In the genomic region with DNA sequence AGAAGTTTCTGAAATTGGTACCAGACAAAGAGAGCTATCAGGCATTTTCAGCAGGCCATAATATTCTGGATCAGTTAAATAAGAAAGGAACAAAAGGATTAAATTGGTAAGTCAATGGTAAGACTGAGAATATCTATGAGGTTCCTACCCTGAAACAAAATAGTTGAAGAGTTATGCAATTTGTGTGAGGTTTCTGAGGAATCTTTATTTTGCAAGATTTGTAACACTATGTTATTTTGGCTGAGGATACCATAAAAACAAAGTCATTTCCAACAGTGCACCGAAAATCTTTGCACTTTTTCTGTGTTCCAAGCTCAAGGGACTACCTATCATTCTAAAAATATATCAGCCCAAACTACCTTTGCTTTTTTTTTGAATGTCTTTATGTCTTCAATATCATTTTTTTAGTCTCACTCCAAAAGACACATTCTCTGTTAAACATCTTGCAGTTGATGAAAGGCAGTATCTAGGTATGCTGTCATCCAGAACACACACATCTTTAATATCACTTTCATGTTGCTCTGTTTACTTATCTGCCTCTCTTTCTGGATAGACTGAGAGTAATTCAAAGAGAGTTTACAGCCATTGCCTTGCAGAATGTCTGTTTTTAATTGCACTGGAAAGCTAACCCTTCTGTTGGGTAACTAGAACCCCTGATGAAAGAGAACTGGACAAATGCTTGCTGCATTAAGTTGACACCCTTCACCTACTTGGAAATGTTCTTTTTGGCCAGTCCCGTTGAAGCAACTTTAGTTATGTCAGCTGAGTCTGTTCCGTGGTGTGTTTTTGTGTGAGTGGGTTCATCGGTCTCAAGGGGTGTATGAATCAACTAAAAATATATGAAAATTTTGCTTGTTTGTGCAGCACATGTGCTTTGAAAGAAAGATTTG, we compare ENCODE assay signal across 13 cellular contexts.
A peak's percentile ranks its signal among the peaks of the same experiment; 100 is the strongest.
DNase-seq lines count a peak whose midpoint lies in the region; TF ChIP-seq lines count a peak whose summit lies in the region.
"Had no signal": no experiment of that assay in that cellular context is flagged by ENCODE, and none has a peak within 500 bp of the region (broad histone marks: within the 10 kb centered on the region; RNA-seq: fewer than 3 reads in every experiment).

No MANE protein-coding gene starts in this region.

- TF ChIP-seq CTCF in osteocyte (IDR thresholded peaks at IDR 0.05), result no peak
- no peak for TF ChIP-seq CTCF in H9 (conservative IDR thresholded peaks at IDR 0.05)

- no peak overlapping the region for H4K5ac ChIP-seq in H9 (ENCODE audit: insufficient read length, low read depth, low read length)

- no peak overlapping the region for H2AK5ac ChIP-seq in H9 (ENCODE audit: insufficient read length, low read length)

- H2BK15ac ChIP-seq in H9 (ENCODE audit: low read depth, low read length), result no peak overlapping the region

- H3K27ac ChIP-seq in H9 (ENCODE audit: insufficient read length, low read depth, low read length), result no peak overlapping the region
- H3K27ac ChIP-seq: SJSA1, VCaP had no signal

- no peaks in the 10 kb centered on the region for H3K23me2 ChIP-seq in H9 (ENCODE audit: insufficient read length, low read depth, low read length, poor library complexity, severe bottlenecking)

- H4K20me1 ChIP-seq in H9 (ENCODE audit: control insufficient read depth, insufficient read depth, insufficient read length), result no peaks in the 10 kb centered on the region

- no peaks in the 10 kb centered on the region for H3K27me3 ChIP-seq in H9 (ENCODE audit: insufficient read depth, low read length)
- H3K27me3 ChIP-seq: adrenal gland, SJSA1 had no signal

- H2AFZ ChIP-seq in H9 (ENCODE audit: low read length), result no peak overlapping the region

- no peak overlapping the region for H3K9ac ChIP-seq in H9 (ENCODE audit: extremely low read depth, insufficient read length, low read length)

- no peaks in the 10 kb centered on the region for H3K79me1 ChIP-seq in H9 (ENCODE audit: insufficient read depth, low read depth, low read length, poor library complexity, severe bottlenecking)

- H3K27me3 Mint-ChIP-seq in osteocyte (ENCODE audit: unreplicated experiment) (no peaks in the 10 kb centered on the region), H9 (ENCODE audit: low read depth) (no peaks in the 10 kb centered on the region)

- no peak overlapping the region for H3K4me3 Mint-ChIP-seq in osteocyte (ENCODE audit: unreplicated experiment)
- no peak overlapping the region for H3K4me3 Mint-ChIP-seq in H9

- H3K9me3 Mint-ChIP-seq in osteocyte (ENCODE audit: unreplicated experiment), result peaks cover 3% of the 10 kb centered on the region
- H3K9me3 Mint-ChIP-seq in H9, result no peaks in the 10 kb centered on the region

- H3K23ac ChIP-seq in H9 (ENCODE audit: insufficient read length, low read depth, low read length), result no peak overlapping the region

- no peak overlapping the region for H2BK20ac ChIP-seq in H9 (ENCODE audit: low read depth, low read length, poor library complexity, severe bottlenecking)

- no CpG with 5 or more reads among the region's 4 CpGs for WGBS in H9 (ENCODE audit: extremely low coverage, insufficient read length, low lambda C conversion rate)

- H3K9me3 ChIP-seq in H9 (ENCODE audit: control insufficient read depth, low read depth, low read length), result no peaks in the 10 kb centered on the region
- H3K9me3 ChIP-seq: adrenal gland, SJSA1 had no signal

- H3K4ac ChIP-seq in H9 (ENCODE audit: low read depth, low read length), result no peak overlapping the region

- no peak overlapping the region for H3K56ac ChIP-seq in H9 (ENCODE audit: insufficient read length, low read depth, low read length)

- DNase-seq in AG20443 (ENCODE audit: low spot score), result peak; percentile 25
- peak; percentile 66 for DNase-seq in MV-4-11 (lab: John Stamatoyannopoulos, UW)
- peak; percentile 88 for DNase-seq in fibroblast of peridontal ligament (ENCODE audit: extremely low read depth)
- no peak for DNase-seq in osteocyte (ENCODE audit: extremely low spot score, unreplicated experiment)
- no peak for DNase-seq in kidney glomerular epithelial cell (lab: John Stamatoyannopoulos, UW)
- DNase-seq in H9, result no peak
- DNase-seq in head of caudate nucleus, result no peak
- no peak for DNase-seq in OCI-M2 (lab: John Stamatoyannopoulos, UW; ENCODE audit: unreplicated experiment)
- DNase-seq: activated T-cell treated with anti-CD3 and anti-CD28 coated beads for 4 hours, adrenal gland, NCI-H524 treated with DMSO at 0.1 percent for 48 hours had no signal

- H3K18ac ChIP-seq in H9 (ENCODE audit: insufficient read length, low read depth, low read length), result no peak overlapping the region

- H3T11ph ChIP-seq in H9 (ENCODE audit: low read length), result no peak overlapping the region

- H3K14ac ChIP-seq in H9 (ENCODE audit: insufficient read depth, low read length), result no peak overlapping the region

- intact Hi-C loops in head of caudate nucleus (cut with DNase I), result no loop called here

- no peak overlapping the region for H4K8ac ChIP-seq in H9 (replicated peaks; ENCODE audit: insufficient read length, low read depth, low read length)

- no peak overlapping the region for H2BK5ac ChIP-seq in H9 (ENCODE audit: insufficient read length, low read length)

- H3K4me1 Mint-ChIP-seq in osteocyte (ENCODE audit: unreplicated experiment) (peaks cover 60% of the 10 kb centered on the region), H9 (peaks cover 10 to 14% of the 10 kb centered on the region in 2 experiments)

- H2BK120ac ChIP-seq in H9 (ENCODE audit: low read depth, low read length, poor library complexity, severe bottlenecking), result no peak overlapping the region

- H3K79me2 ChIP-seq in H9 (ENCODE audit: insufficient read depth, low read length), result no peaks in the 10 kb centered on the region

- no peak overlapping the region for H3K4me2 ChIP-seq in H9 (ENCODE audit: insufficient read depth, insufficient read length, low read length)

- no peak overlapping the region for H2BK12ac ChIP-seq in H9 (ENCODE audit: insufficient read length, low read depth, low read length)

- no peak overlapping the region for H4K91ac ChIP-seq in H9 (ENCODE audit: insufficient read length, low read depth, low read length)

- peak overlapping the region; percentile 82 for H3K27ac Mint-ChIP-seq in osteocyte (ENCODE audit: unreplicated experiment)
- H3K27ac Mint-ChIP-seq in H9, result no peak overlapping the region

- no peaks in the 10 kb centered on the region; the same call in 1 of the 2 replicates for H3K4me1 ChIP-seq in H9 (ENCODE audit: insufficient read depth, low read length)

- H3K36me3 Mint-ChIP-seq in osteocyte (ENCODE audit: unreplicated experiment) (peaks cover 2% of the 10 kb centered on the region), H9 (ENCODE audit: insufficient read depth in 1 of 3, low read depth in 3 of 3) (no peaks in the 10 kb centered on the region)

Comparison
In these comparisons a context has a peak if more than half of its experiments do, and no peak if none do; other contexts are left out.
1. DNase-seq: peak in AG20443 (single experiment), MV-4-11 (single experiment) and fibroblast of peridontal ligament (single experiment); none in osteocyte (single experiment), kidney glomerular epithelial cell (single experiment), H9 (single experiment), head of caudate nucleus (0 of 42) and OCI-M2 (single experiment).